ENCODE assay signal across 8 cellular contexts in the genomic region with DNA sequence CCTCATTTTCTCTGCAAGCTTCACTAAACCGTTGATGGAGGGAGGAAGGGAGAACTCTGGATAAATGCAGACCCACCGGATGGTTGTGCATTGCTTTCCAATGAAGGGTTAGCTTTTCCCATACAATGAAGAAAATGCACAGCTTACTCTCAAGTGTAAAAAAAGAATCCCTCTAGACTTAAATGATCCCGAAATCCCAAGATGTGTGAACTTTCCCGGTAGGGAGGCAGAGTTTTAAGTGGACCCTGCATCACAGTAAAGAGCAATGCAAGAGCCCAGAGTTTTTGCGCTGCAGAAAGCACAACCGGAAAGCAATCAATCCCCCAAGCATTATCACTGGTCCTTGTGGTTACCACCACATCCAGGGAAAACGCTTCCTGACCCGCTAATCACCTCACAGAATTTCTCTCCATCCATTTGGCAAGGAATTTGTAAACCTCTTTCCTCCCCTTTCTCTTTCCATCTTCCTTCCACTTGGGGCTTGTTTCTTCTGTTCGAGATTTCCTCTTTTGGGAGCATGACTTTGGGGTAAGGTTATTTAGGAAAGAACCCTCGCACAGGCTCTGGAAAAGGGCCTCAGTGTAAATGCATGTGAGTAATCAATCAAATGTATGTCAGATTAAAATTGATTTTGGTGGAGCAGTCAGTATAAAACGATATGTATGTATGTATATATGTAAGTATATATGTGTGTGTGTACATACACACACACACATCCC. TPM values are rescaled to one million over a fixed set of nuclear protein-coding genes. Genes with fewer than 3 reads are reported as not detected.
DNase-seq lines count a peak whose midpoint lies in the region; ATAC-seq, FAIRE-seq and TF ChIP-seq lines count a peak whose summit lies in the region.

No MANE protein-coding gene starts in this region.

- H3K4me1 Mint-ChIP-seq in CD14-positive monocyte, result peaks cover 27% of the 10 kb centered on the region

- peaks cover 10 to 17% (median 14%) of the 10 kb centered on the region in 3 donors for H3K27me3 Mint-ChIP-seq in CD14-positive monocyte (ENCODE audit: low read depth in 3 of 3)

- BruUV-seq in endothelial cell of umbilical vein (replicated peaks; lab: Mats Ljungman, UMichigan), result TSS peak; percentile 32

- POLR2A ChIA-PET in endothelial cell of umbilical vein (lab: Charles Lee), result no interaction called here

- H3K36me3 Mint-ChIP-seq in CD14-positive monocyte, result peaks cover 0 to 3% of the 10 kb centered on the region in 2 donors

- no peak for ATAC-seq in HG03175 (IDR thresholded peaks at IDR 0.05; ENCODE audit: unreplicated experiment)
- ATAC-seq in GM21367 (IDR thresholded peaks at IDR 0.05; ENCODE audit: unreplicated experiment), result no peak
- ATAC-seq in HG03097 (IDR thresholded peaks at IDR 0.05; ENCODE audit: low FRiP score, unreplicated experiment), result no peak
- no peak for ATAC-seq in GM21529 (IDR thresholded peaks at IDR 0.05; ENCODE audit: unreplicated experiment)

- CTCF ChIA-PET in endothelial cell of umbilical vein (lab: Charles Lee), result interaction anchor here (0.7 to 6.5 kb wide), 4 partner anchors 105 to 491 kb away, joined by 3 to 88 read pairs (median 3); no protein-coding TSS in a partner anchor

- peak overlapping the region; percentile 7 for H3K9ac ChIP-seq in NT2/D1 (ENCODE audit: insufficient read length, low read depth)
- H3K9ac ChIP-seq in endothelial cell of umbilical vein (replicated peaks; ENCODE audit: extremely low read depth, insufficient read depth, low read length), result no peak overlapping the region

- H3K4me3 Mint-ChIP-seq in CD14-positive monocyte, result peak overlapping the region; percentile 92 to 95

- H3K79me2 ChIP-seq in endothelial cell of umbilical vein (ENCODE audit: control insufficient read depth, insufficient read depth, low read length), result no peaks in the 10 kb centered on the region

- H3K27ac Mint-ChIP-seq in CD14-positive monocyte, result peak overlapping the region in 2 of 7 donors; percentile 1 to 61

- peaks cover 0 to 1% (median 0%) of the 10 kb centered on the region in 7 donors for H3K9me3 Mint-ChIP-seq in CD14-positive monocyte

- H3K4me1 ChIP-seq in NT2/D1 (ENCODE audit: insufficient read depth, insufficient read length), result no peaks in the 10 kb centered on the region
- peaks cover 14% of the 10 kb centered on the region for H3K4me1 ChIP-seq in endothelial cell of umbilical vein (ENCODE audit: control insufficient read depth, extremely low read depth, insufficient read depth, low read length)
- H3K4me1 ChIP-seq in neutrophil (ENCODE audit: control insufficient read depth in 1 of 2, insufficient read depth in 1 of 2, low read depth in 1 of 2, low read length in 1 of 2), result peaks cover 14 to 33% of the 10 kb centered on the region in 2 experiments

- H3K27ac ChIP-seq in endothelial cell of umbilical vein (ENCODE audit: insufficient read depth, low read depth, low read length) (no peak overlapping the region), neutrophil (no peak overlapping the region)

- peak overlapping the region; percentile 79 for H2AFZ ChIP-seq in endothelial cell of umbilical vein (ENCODE audit: low read depth, low read length)

- H3K4me3 ChIP-seq in NT2/D1 (ENCODE audit: insufficient read length, low read depth) (peak overlapping the region; percentile 57), endothelial cell of umbilical vein (replicated peaks in 1 of 3; ENCODE audit: insufficient read depth in 1 of 3, low read depth in 1 of 3, low read length in 3 of 3) (peak overlapping the region; percentile 42 to 78 (median 47)), neutrophil (ENCODE audit: low read depth in 1 of 2, low read length in 1 of 2) (peak overlapping the region; percentile 46 to 65)

- TF ChIP-seq CTCF in CD14-positive monocyte (IDR thresholded peaks at IDR 0.05) (no peak), endothelial cell of umbilical vein (IDR thresholded peaks at IDR 0.05; ENCODE audit: extremely low read depth in 1 of 2, insufficient read depth in 1 of 2, low read depth in 1 of 2, low read length in 2 of 2) (no peak), neutrophil (IDR thresholded peaks at IDR 0.05) (no peak)

- H3K9me3 ChIP-seq in NT2/D1 (ENCODE audit: insufficient read depth, low read length) (no peaks in the 10 kb centered on the region), endothelial cell of umbilical vein (replicated peaks; ENCODE audit: control insufficient read depth, insufficient read depth, low read length) (no peaks in the 10 kb centered on the region), neutrophil (no peaks in the 10 kb centered on the region)

- no peaks in the 10 kb centered on the region for H3K36me3 ChIP-seq in NT2/D1 (ENCODE audit: insufficient read depth, insufficient read length, low read length)
- H3K36me3 ChIP-seq in endothelial cell of umbilical vein (ENCODE audit: control insufficient read depth in 2 of 2, extremely low read depth in 1 of 2, insufficient read depth in 2 of 2, low read length in 2 of 2), result no peaks in the 10 kb centered on the region
- H3K36me3 ChIP-seq in neutrophil, result no peaks in the 10 kb centered on the region

- no peaks in the 10 kb centered on the region for H4K20me1 ChIP-seq in endothelial cell of umbilical vein (replicated peaks; ENCODE audit: control insufficient read depth, extremely low read depth, insufficient read depth, low read length)

- H3K27me3 ChIP-seq in NT2/D1 (ENCODE audit: insufficient read depth, insufficient read length) (peaks cover 38% of the 10 kb centered on the region), endothelial cell of umbilical vein (ENCODE audit: control insufficient read depth in 2 of 2, insufficient read depth in 2 of 2, low read length in 2 of 2) (no peaks in the 10 kb centered on the region), neutrophil (peaks cover 83% of the 10 kb centered on the region)

- no peak for DNase-seq in CD14-positive monocyte (ENCODE audit: low spot score)
- DNase-seq in NT2/D1 (ENCODE audit: low read depth, low spot score), result no peak
- DNase-seq in endothelial cell of umbilical vein (ENCODE audit: low read depth, low spot score), result no peak

- intact Hi-C loops in CD14-positive monocyte (cut with micrococcal nuclease), result loop anchor here in 1 of 2 donors (10.0 kb wide), 1 partner anchor 489 kb away; no protein-coding TSS in a partner anchor
- intact Hi-C loops in endothelial cell of umbilical vein (cut with micrococcal nuclease), result loop anchor here (1.0 to 10.0 kb wide), 3 partner anchors 8 to 1659 kb away; no protein-coding TSS in a partner anchor

- TF ChIP-seq POLR2A in endothelial cell of umbilical vein (IDR thresholded peaks at IDR 0.05; ENCODE audit: low read depth, low read length), result no peak

- FAIRE-seq in endothelial cell of umbilical vein (lab: Jason Lieb, UNC), result no peak

- H3K9me1 ChIP-seq in endothelial cell of umbilical vein (replicated peaks; ENCODE audit: control insufficient read depth, extremely low read depth, insufficient read depth, low read length), result no peaks in the 10 kb centered on the region

- dilution Hi-C loops in endothelial cell of umbilical vein (cut with MboI; ENCODE audit: extremely low pct_ligation_motif_present, low sequenced_read_pairs), result no loop called here

- peak overlapping the region; percentile 92 for H3K4me2 ChIP-seq in endothelial cell of umbilical vein (ENCODE audit: insufficient read depth, low read length)

TF ChIP-seq in endothelial cell of umbilical vein, 7 proteins besides CTCF, POLR2A, EP300 and RAD21:
- TF ChIP-seq MYC (IDR thresholded peaks at IDR 0.05; ENCODE audit: low read depth, low read length) (no peak), GATA2 (IDR thresholded peaks at IDR 0.05; ENCODE audit: insufficient read depth, insufficient read length, low read depth, low read length) (no peak), POLR2AphosphoS5 (IDR thresholded peaks at IDR 0.05; ENCODE audit: insufficient read depth, low read depth, low read length) (no peak), JUN (IDR thresholded peaks at IDR 0.05; ENCODE audit: borderline replicate concordance, insufficient read depth, insufficient read length, low read depth) (no peak), EZH2 (IDR thresholded peaks at IDR 0.05; ENCODE audit: borderline replicate concordance, low read depth, low read length, severe bottlenecking) (no peak), FOS (IDR thresholded peaks at IDR 0.05; ENCODE audit: borderline replicate concordance, insufficient read depth, low read length) (no peak)
- TF ChIP-seq, protein P1, sequence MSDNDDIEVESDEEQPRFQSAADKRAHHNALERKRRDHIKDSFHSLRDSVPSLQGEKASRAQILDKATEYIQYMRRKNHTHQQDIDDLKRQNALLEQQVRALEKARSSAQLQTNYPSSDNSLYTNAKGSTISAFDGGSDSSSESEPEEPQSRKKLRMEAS (IDR thresholded peaks at IDR 0.05; ENCODE audit: insufficient read depth, insufficient read length), result no peak

RNA-seq across cellular contexts. Expression of a gene that starts 1.4 kb away (rescaled TPM):
- polyA plus RNA-seq in CD14-positive monocyte, result 1 to 10 TPM in 1 of 2 donors, under 1 TPM in 1; 0.79 to 1.4 TPM
- 3.4 and 5.1 TPM in 2 replicates for total RNA-seq in endothelial cell of umbilical vein
- 0.60 and 0.79 TPM in 2 replicates for polyA plus RNA-seq in endothelial cell of umbilical vein
- polyA plus RNA-seq in endothelial cell of umbilical vein (2011; cell fraction: cytosol; rRNA removed), result 1.2 TPM in 2 replicates
- 1.9 and 3.0 TPM in 2 replicates for polyA plus RNA-seq in endothelial cell of umbilical vein (2011; cell fraction: nucleus; rRNA removed)
- polyA plus RNA-seq in endothelial cell of umbilical vein (2012), result 8.8 and 9.5 TPM in 2 replicates
- polyA minus RNA-seq in endothelial cell of umbilical vein, result 3.4 and 5.9 TPM in 2 replicates
- not detected for polyA minus RNA-seq in endothelial cell of umbilical vein (2011; cell fraction: cytosol; rRNA and poly(A)+ RNA removed)
- polyA minus RNA-seq in endothelial cell of umbilical vein (2011; cell fraction: nucleus; rRNA and poly(A)+ RNA removed), result 8.7 and 11.5 TPM in 2 replicates

RNA-seq across cellular contexts. Expression of a gene that starts 20.6 kb away (rescaled TPM):
- not detected for polyA plus RNA-seq in CD14-positive monocyte
- not detected in 2 replicates for total RNA-seq in endothelial cell of umbilical vein
- not detected in 2 replicates for polyA plus RNA-seq in endothelial cell of umbilical vein
- not detected in 2 replicates for polyA plus RNA-seq in endothelial cell of umbilical vein (2011; cell fraction: cytosol; rRNA removed)
- not detected in 2 replicates for polyA plus RNA-seq in endothelial cell of umbilical vein (2011; cell fraction: nucleus; rRNA removed)
- not detected in 2 replicates for polyA plus RNA-seq in endothelial cell of umbilical vein (2012)
- not detected in 2 replicates for polyA minus RNA-seq in endothelial cell of umbilical vein
- polyA minus RNA-seq in endothelial cell of umbilical vein (2011; cell fraction: cytosol; rRNA and poly(A)+ RNA removed), result not detected
- polyA minus RNA-seq in endothelial cell of umbilical vein (2011; cell fraction: nucleus; rRNA and poly(A)+ RNA removed), result not detected in 2 replicates
